ENCODE assay signal across 15 cellular contexts in the genomic region with DNA sequence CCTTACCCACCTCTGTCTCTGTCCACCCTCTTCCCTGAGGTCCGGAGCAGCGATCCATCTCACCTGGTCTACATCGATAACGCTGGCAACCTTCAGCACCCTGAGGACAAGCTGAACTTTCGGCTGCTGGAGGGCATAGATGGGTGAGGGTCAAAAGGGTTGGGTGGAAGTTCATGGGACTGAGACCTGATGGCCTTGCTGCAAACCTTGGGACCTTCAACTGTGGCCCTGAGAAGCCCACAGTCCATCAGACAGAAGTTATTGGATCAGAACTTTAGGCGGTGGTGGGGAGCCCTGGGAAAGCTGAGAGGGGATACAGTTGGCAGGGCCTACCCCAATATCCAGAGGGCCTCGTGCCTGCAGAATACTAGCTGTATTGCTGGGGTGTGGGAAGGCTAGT. TPM values are rescaled to one million over a fixed set of nuclear protein-coding genes. Genes with fewer than 3 reads are reported as not detected.
DNase-seq lines count a peak whose midpoint lies in the region; ATAC-seq and TF ChIP-seq lines count a peak whose summit lies in the region.
"Had no signal": no experiment of that assay in that cellular context is flagged by ENCODE, and none has a peak within 500 bp of the region (broad histone marks: within the 10 kb centered on the region; RNA-seq: fewer than 3 reads in every experiment).

No MANE protein-coding gene starts in this region.

- no peak overlapping the region for H2AK5ac ChIP-seq in trophoblast cell (ENCODE audit: low read length)

- peaks cover 8% of the 10 kb centered on the region for H3K9me3 Mint-ChIP-seq in activated CD8-positive, alpha-beta T cell treated with anti-CD3 and anti-CD28 coated beads, Interleukin-2, amount 10 ng/mL, durations not matched to agents 7 days and 5 days (ENCODE audit: insufficient read depth)
- H3K9me3 Mint-ChIP-seq in activated CD8-positive, alpha-beta T cell treated with anti-CD3 and anti-CD28 coated beads for 36 hours = peaks cover 14% of the 10 kb centered on the region

- H3K4me3 Mint-ChIP-seq in activated CD8-positive, alpha-beta T cell treated with anti-CD3 and anti-CD28 coated beads, Interleukin-2, amount 10 ng/mL, durations not matched to agents 7 days and 5 days = no peak overlapping the region
- no peak overlapping the region for H3K4me3 Mint-ChIP-seq in activated CD8-positive, alpha-beta T cell treated with anti-CD3 and anti-CD28 coated beads for 36 hours
- H3K4me3 Mint-ChIP-seq: CD14-positive monocyte; CD4-positive, alpha-beta memory T cell; H9 had no signal

- peak; percentile 6 for DNase-seq in activated CD8-positive, alpha-beta T cell treated with anti-CD3 and anti-CD28 coated beads, Interleukin-2, amount 10 ng/mL, durations not matched to agents 7 days and 5 days
- DNase-seq in activated CD8-positive, alpha-beta T cell treated with anti-CD3 and anti-CD28 coated beads for 36 hours = no peak
- DNase-seq in islet precursor cell (peak; percentile 24), trophoblast cell (no peak), HPDE6-E6E7 (ENCODE audit: extremely low spot score) (no peak)
- no peak for DNase-seq in activated effector memory CD4-positive, alpha-beta T cell treated with Interleukin-2 at 50 U/mL for 16 hours
- DNase-seq: 8988T; CD4-positive, alpha-beta memory T cell; DMS153; DMS79; GDM1; H9 had no signal

- no peaks in the 10 kb centered on the region for H3K27me3 ChIP-seq in trophoblast cell (ENCODE audit: insufficient read depth, low read length)
- H3K27me3 ChIP-seq: BLaER1 had no signal

- no peaks in the 10 kb centered on the region for H3K4me1 ChIP-seq in trophoblast cell (ENCODE audit: control insufficient read depth in 1 of 2, insufficient read depth in 2 of 2, low read length in 2 of 2)
- H3K4me1 ChIP-seq: BLaER1 had no signal

- no peak overlapping the region for H2BK5ac ChIP-seq in trophoblast cell (ENCODE audit: low read depth, low read length, poor library complexity)

- H3K4me1 Mint-ChIP-seq in activated CD8-positive, alpha-beta T cell treated with anti-CD3 and anti-CD28 coated beads, Interleukin-2, amount 10 ng/mL, durations not matched to agents 7 days and 5 days (ENCODE audit: low read depth) = peaks cover 2% of the 10 kb centered on the region
- H3K4me1 Mint-ChIP-seq in activated CD8-positive, alpha-beta T cell treated with anti-CD3 and anti-CD28 coated beads for 36 hours (ENCODE audit: low read depth) = peaks cover 9% of the 10 kb centered on the region
- H3K4me1 Mint-ChIP-seq: CD14-positive monocyte had no signal

- H3K36me3 ChIP-seq in trophoblast cell (ENCODE audit: control insufficient read depth in 1 of 2, insufficient read depth in 2 of 2, low read length in 2 of 2) = no peaks in the 10 kb centered on the region
- H3K36me3 ChIP-seq: BLaER1 had no signal

- no peak overlapping the region for H2BK120ac ChIP-seq in trophoblast cell (ENCODE audit: insufficient read depth, low read length, poor library complexity)

- peak overlapping the region; percentile 30 for H3K23ac ChIP-seq in trophoblast cell (ENCODE audit: low read length)

- peaks cover 2% of the 10 kb centered on the region for H3K27me3 Mint-ChIP-seq in activated CD8-positive, alpha-beta T cell treated with anti-CD3 and anti-CD28 coated beads, Interleukin-2, amount 10 ng/mL, durations not matched to agents 7 days and 5 days (ENCODE audit: low read depth)
- H3K27me3 Mint-ChIP-seq in activated CD8-positive, alpha-beta T cell treated with anti-CD3 and anti-CD28 coated beads for 36 hours = no peaks in the 10 kb centered on the region

- TF ChIP-seq CTCF in activated CD8-positive, alpha-beta T cell treated with anti-CD3 and anti-CD28 coated beads for 36 hours (IDR thresholded peaks at IDR 0.05) = no peak

- H3K14ac ChIP-seq in trophoblast cell (ENCODE audit: low read length) = no peak overlapping the region

- H3K18ac ChIP-seq in trophoblast cell (ENCODE audit: low read length) = no peak overlapping the region

- no peak overlapping the region for H4K8ac ChIP-seq in trophoblast cell (ENCODE audit: low read depth, low read length)

- peaks cover 4% of the 10 kb centered on the region for H3K9me3 ChIP-seq in trophoblast cell (ENCODE audit: insufficient read depth, low read depth, low read length)

- H2BK12ac ChIP-seq in trophoblast cell (ENCODE audit: low read length) = no peak overlapping the region

- H3K27ac Mint-ChIP-seq in activated CD8-positive, alpha-beta T cell treated with anti-CD3 and anti-CD28 coated beads, Interleukin-2, amount 10 ng/mL, durations not matched to agents 7 days and 5 days = no peak overlapping the region
- H3K27ac Mint-ChIP-seq in activated CD8-positive, alpha-beta T cell treated with anti-CD3 and anti-CD28 coated beads for 36 hours = no peak overlapping the region
- H3K27ac Mint-ChIP-seq: CD14-positive monocyte; CD4-positive, alpha-beta memory T cell; H9 had no signal

- no peak overlapping the region for H3K9ac ChIP-seq in trophoblast cell (ENCODE audit: low read length)
- H3K9ac ChIP-seq: BLaER1 had no signal

- intact Hi-C loops in activated CD8-positive, alpha-beta T cell treated with anti-CD3 and anti-CD28 coated beads for 36 hours (cut with micrococcal nuclease) = no loop called here

- no peaks in the 10 kb centered on the region for H3K36me3 Mint-ChIP-seq in activated CD8-positive, alpha-beta T cell treated with anti-CD3 and anti-CD28 coated beads, Interleukin-2, amount 10 ng/mL, durations not matched to agents 7 days and 5 days (ENCODE audit: low read depth)
- H3K36me3 Mint-ChIP-seq in activated CD8-positive, alpha-beta T cell treated with anti-CD3 and anti-CD28 coated beads for 36 hours (ENCODE audit: low read depth) = no peaks in the 10 kb centered on the region
- H3K36me3 Mint-ChIP-seq: CD14-positive monocyte had no signal

- POLR2A ChIA-PET in activated CD8-positive, alpha-beta T cell treated with anti-CD3 and anti-CD28 coated beads, Interleukin-2, amount 10 ng/mL, durations not matched to agents 7 days and 5 days (lab: Charles Lee) = interaction anchor here (0.5 to 1.5 kb wide), 2 partner anchors 21 to 386 kb away, joined by 3 to 4 read pairs; no protein-coding TSS in a partner anchor
- POLR2A ChIA-PET in activated CD8-positive, alpha-beta T cell treated with anti-CD3 and anti-CD28 coated beads for 36 hours (lab: Charles Lee) = no interaction called here

- H4K91ac ChIP-seq in trophoblast cell (ENCODE audit: low read depth, low read length) = no peak overlapping the region

- H3K4ac ChIP-seq in trophoblast cell (ENCODE audit: low read depth, low read length) = no peak overlapping the region

- H3K27ac ChIP-seq in trophoblast cell (ENCODE audit: low read depth, low read length) = no peak overlapping the region
- H3K27ac ChIP-seq: BLaER1 had no signal

- WGBS in trophoblast cell (ENCODE audit: extremely low coverage, insufficient coverage, insufficient read length) = no CpG with 5 or more reads among the region's 7 CpGs

- H3K4me3 ChIP-seq in trophoblast cell (ENCODE audit: low read depth, low read length) = no peak overlapping the region
- H3K4me3 ChIP-seq: BLaER1 had no signal

- H2AFZ ChIP-seq in trophoblast cell (ENCODE audit: insufficient read depth, low read length, poor library complexity) = no peak overlapping the region

- CTCF ChIA-PET in activated CD8-positive, alpha-beta T cell treated with anti-CD3 and anti-CD28 coated beads, Interleukin-2, amount 10 ng/mL, durations not matched to agents 7 days and 5 days (lab: Charles Lee) = no interaction called here
- CTCF ChIA-PET in activated CD8-positive, alpha-beta T cell treated with anti-CD3 and anti-CD28 coated beads for 36 hours (lab: Charles Lee) = no interaction called here

- H3K79me2 ChIP-seq in trophoblast cell (ENCODE audit: control insufficient read depth, insufficient read depth, low read length, poor library complexity) = no peaks in the 10 kb centered on the region

- no peaks in the 10 kb centered on the region for H3K79me1 ChIP-seq in trophoblast cell (ENCODE audit: low read length)

- H4K12ac ChIP-seq in trophoblast cell (ENCODE audit: low read depth, low read length) = no peak overlapping the region

- no peak for ATAC-seq in activated CD8-positive, alpha-beta T cell treated with anti-CD3 and anti-CD28 coated beads, Interleukin-2, amount 10 ng/mL, durations not matched to agents 7 days and 5 days
- no peak for ATAC-seq in activated CD8-positive, alpha-beta T cell treated with anti-CD3 and anti-CD28 coated beads for 36 hours
- no peak for ATAC-seq in GM21619 (IDR thresholded peaks at IDR 0.05; ENCODE audit: unreplicated experiment)

- H3K4me2 ChIP-seq in trophoblast cell (ENCODE audit: low read length) = no peak overlapping the region
- H3K4me2 ChIP-seq: BLaER1 had no signal

RNA-seq across cellular contexts. Expression of gene POMGNT2, which starts 50.5 kb away (rescaled TPM):
- total RNA-seq in activated CD8-positive, alpha-beta T cell treated with anti-CD3 and anti-CD28 coated beads, Interleukin-2, amount 10 ng/mL, durations not matched to agents 7 days and 5 days = 1 to 10 TPM; 8.7 to 9.7 TPM
- total RNA-seq in activated CD8-positive, alpha-beta T cell treated with anti-CD3 and anti-CD28 coated beads for 36 hours = 10 to 100 TPM; 11.9 to 12.0 TPM
- polyA plus RNA-seq in trophoblast cell (2013) = 7.0 and 7.2 TPM in 2 replicates

Comparison
In these comparisons a context has a peak if more than half of its experiments do, and no peak if none do; other contexts are left out.
1. DNase-seq: peak in activated CD8-positive, alpha-beta T cell treated with anti-CD3 and anti-CD28 coated beads, Interleukin-2, amount 10 ng/mL, durations not matched to agents 7 days and 5 days (single experiment) and islet precursor cell (single experiment); none in activated CD8-positive, alpha-beta T cell treated with anti-CD3 and anti-CD28 coated beads for 36 hours (single experiment), trophoblast cell (0 of 2), HPDE6-E6E7 (single experiment) and activated effector memory CD4-positive, alpha-beta T cell treated with Interleukin-2 at 50 U/mL for 16 hours (single experiment).